21 cellular contexts compared by ENCODE assay signal in the genomic region with DNA sequence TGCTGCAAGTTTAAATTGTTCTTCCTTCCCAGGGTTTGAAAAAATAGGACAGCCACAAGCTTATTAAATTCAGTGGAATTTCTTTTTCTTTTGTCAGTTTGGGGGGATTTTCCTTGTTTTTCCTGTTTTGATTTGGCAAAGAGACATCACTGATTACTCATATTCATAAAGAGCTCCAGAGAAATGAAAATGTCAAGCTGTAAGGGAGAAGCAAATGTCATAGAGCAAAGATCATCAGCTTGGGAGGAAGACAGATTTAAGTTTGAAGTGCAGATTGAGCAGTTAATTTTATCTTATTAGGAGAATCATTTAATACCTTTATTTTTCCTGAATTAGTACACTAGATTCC.
DNase-seq lines count a peak whose midpoint lies in the region; ATAC-seq, FAIRE-seq and TF ChIP-seq lines count a peak whose summit lies in the region.
"Had no signal": no experiment of that assay in that cellular context is flagged by ENCODE, and none has a peak within 500 bp of the region (broad histone marks: within the 10 kb centered on the region; RNA-seq: fewer than 3 reads in every experiment).

No MANE protein-coding gene starts in this region.

- H3K27me3 ChIP-seq in mammary epithelial cell (ENCODE audit: insufficient read depth, low read length) = no peaks in the 10 kb centered on the region
- no peaks in the 10 kb centered on the region for H3K27me3 ChIP-seq in breast epithelium
- no peaks in the 10 kb centered on the region for H3K27me3 ChIP-seq in adrenal gland
- H3K27me3 ChIP-seq in mesenchymal stem cell (ENCODE audit: control insufficient read depth in 1 of 2, insufficient read depth in 1 of 2, low read length in 2 of 2) = no peaks in the 10 kb centered on the region
- no peaks in the 10 kb centered on the region for H3K27me3 ChIP-seq in spleen (replicated peaks in 1 of 7)
- H3K27me3 ChIP-seq: pancreas, Peyer's patch, sigmoid colon had no signal

- H3K27ac Mint-ChIP-seq in activated CD8-positive, alpha-beta T cell treated with anti-CD3 and anti-CD28 coated beads for 36 hours = no peak overlapping the region
- H3K27ac Mint-ChIP-seq: activated CD4-positive, alpha-beta T cell treated with anti-CD3 and anti-CD28 coated beads, Interleukin-2, amount 10 ng/mL, durations not matched to agents 7 days and 5 days; CD14-positive monocyte had no signal

- H2AFZ ChIP-seq in mammary epithelial cell (ENCODE audit: low read depth, low read length) = no peak overlapping the region
- no peak overlapping the region for H2AFZ ChIP-seq in mesenchymal stem cell (ENCODE audit: low read depth, low read length)

- H3K27me3 Mint-ChIP-seq in activated CD8-positive, alpha-beta T cell treated with anti-CD3 and anti-CD28 coated beads for 36 hours = no peaks in the 10 kb centered on the region
- H3K27me3 Mint-ChIP-seq: activated CD4-positive, alpha-beta T cell treated with anti-CD3 and anti-CD28 coated beads, Interleukin-2, amount 10 ng/mL, durations not matched to agents 7 days and 5 days had no signal

- POLR2A ChIA-PET in activated CD8-positive, alpha-beta T cell treated with anti-CD3 and anti-CD28 coated beads for 36 hours (lab: Charles Lee) = no interaction called here

- no peak overlapping the region for H3K18ac ChIP-seq in mesenchymal stem cell (ENCODE audit: low read depth in 1 of 2, low read length in 2 of 2)

- peaks cover 27% of the 10 kb centered on the region for H3K4me1 ChIP-seq in mammary epithelial cell (ENCODE audit: insufficient read depth, low read length)
- no peaks in the 10 kb centered on the region for H3K4me1 ChIP-seq in breast epithelium
- H3K4me1 ChIP-seq in adrenal gland (replicated peaks in 1 of 2) = peaks cover 20 to 26% of the 10 kb centered on the region in 2 donors
- peaks cover 4% of the 10 kb centered on the region for H3K4me1 ChIP-seq in mesenchymal stem cell (ENCODE audit: control insufficient read depth, insufficient read depth, low read depth, low read length)
- peaks cover 0 to 3% (median 0%) of the 10 kb centered on the region in 6 donors for H3K4me1 ChIP-seq in spleen
- H3K4me1 ChIP-seq in kidney (ENCODE audit: control insufficient read depth in 1 of 2, insufficient read depth in 1 of 2, low read depth in 1 of 2, low read length in 2 of 2) = no peaks in the 10 kb centered on the region
- H3K4me1 ChIP-seq: HAP-1, pancreas, Peyer's patch had no signal

- no peaks in the 10 kb centered on the region for H3K9me3 Mint-ChIP-seq in activated CD8-positive, alpha-beta T cell treated with anti-CD3 and anti-CD28 coated beads for 36 hours
- H3K9me3 Mint-ChIP-seq: activated CD4-positive, alpha-beta T cell treated with anti-CD3 and anti-CD28 coated beads, Interleukin-2, amount 10 ng/mL, durations not matched to agents 7 days and 5 days had no signal

- H3K4me3 ChIP-seq in mammary epithelial cell (replicated peaks in 1 of 3; ENCODE audit: insufficient read depth in 1 of 3, low read depth in 2 of 3, low read length in 3 of 3) (no peak overlapping the region), breast epithelium (no peak overlapping the region), adrenal gland (peak overlapping the region in 1 of 4 donors; percentile 14), mesenchymal stem cell (ENCODE audit: insufficient read depth in 1 of 2, low read depth in 1 of 2, low read length in 2 of 2) (peak overlapping the region in 1 of 2 experiments; percentile 56), spleen (no peak overlapping the region), kidney (ENCODE audit: low read length in 2 of 2) (no peak overlapping the region)
- H3K4me3 ChIP-seq: HAP-1, pancreas, Peyer's patch, sigmoid colon had no signal

- no peak overlapping the region for H3K4ac ChIP-seq in mesenchymal stem cell (ENCODE audit: low read depth in 1 of 2, low read length in 2 of 2)

- TF ChIP-seq POLR2A in breast epithelium (IDR thresholded peaks at IDR 0.05) (no peak), adrenal gland (IDR thresholded peaks at IDR 0.05) (no peak), spleen (IDR thresholded peaks at IDR 0.05) (no peak)

- H3K36me3 ChIP-seq in mammary epithelial cell (ENCODE audit: insufficient read depth, low read length) = no peaks in the 10 kb centered on the region
- H3K36me3 ChIP-seq in breast epithelium = no peaks in the 10 kb centered on the region
- no peaks in the 10 kb centered on the region for H3K36me3 ChIP-seq in adrenal gland (replicated peaks in 1 of 2)
- H3K36me3 ChIP-seq in mesenchymal stem cell (ENCODE audit: control insufficient read depth in 1 of 2, insufficient read depth in 2 of 2, low read depth in 1 of 2, low read length in 2 of 2) = no peaks in the 10 kb centered on the region
- H3K36me3 ChIP-seq in spleen = no peaks in the 10 kb centered on the region
- no peaks in the 10 kb centered on the region for H3K36me3 ChIP-seq in kidney (ENCODE audit: control insufficient read depth in 1 of 2, insufficient read depth in 2 of 2, low read length in 2 of 2)
- H3K36me3 ChIP-seq: HAP-1, pancreas, Peyer's patch, sigmoid colon had no signal

- no peak for DNase-seq in mammary epithelial cell
- no peak for DNase-seq in breast epithelium (ENCODE audit: low spot score in 2 of 2)
- DNase-seq in adrenal gland = no peak
- no peak for DNase-seq in mesenchymal stem cell
- DNase-seq in spleen = no peak
- no peak for DNase-seq in activated CD8-positive, alpha-beta T cell treated with anti-CD3 and anti-CD28 coated beads for 36 hours
- no peak for DNase-seq in kidney
- DNase-seq: 8988T; activated CD4-positive, alpha-beta T cell treated with anti-CD3 and anti-CD28 coated beads, Interleukin-2, amount 10 ng/mL, durations not matched to agents 7 days and 5 days; activated effector memory CD4-positive, alpha-beta T cell treated with anti-CD3 and anti-CD28 coated beads, Interleukin-2, amount 50 U/mL, for 16 hours; effector CD8-positive, alpha-beta T cell; NCI-H1694; NCI-H82; pancreas; Peyer's patch; sigmoid colon had no signal

- intact Hi-C loops in mammary epithelial cell (cut with micrococcal nuclease) = no loop called here
- intact Hi-C loops in breast epithelium (cut with DNase I; ENCODE audit: low total_unique reads) = no loop called here
- intact Hi-C loops in adrenal gland (cut with DNase I) = no loop called here
- intact Hi-C loops in spleen (cut with DNase I; ENCODE audit: low total_unique reads) = no loop called here
- intact Hi-C loops in activated CD8-positive, alpha-beta T cell treated with anti-CD3 and anti-CD28 coated beads for 36 hours (cut with micrococcal nuclease) = no loop called here
- intact Hi-C loops in kidney (cut with DNase I) = no loop called here

- dilution Hi-C loops in mammary epithelial cell (cut with HindIII; ENCODE audit: low sequenced_read_pairs) = no loop called here

- no peak overlapping the region for H4K8ac ChIP-seq in mesenchymal stem cell (ENCODE audit: low read length)

- H2BK12ac ChIP-seq in mesenchymal stem cell (ENCODE audit: low read length in 2 of 2) = no peak overlapping the region

- H3K4me3 Mint-ChIP-seq in activated CD8-positive, alpha-beta T cell treated with anti-CD3 and anti-CD28 coated beads for 36 hours = no peak overlapping the region
- H3K4me3 Mint-ChIP-seq: activated CD4-positive, alpha-beta T cell treated with anti-CD3 and anti-CD28 coated beads, Interleukin-2, amount 10 ng/mL, durations not matched to agents 7 days and 5 days; CD14-positive monocyte had no signal

- no peak for FAIRE-seq in kidney (lab: Jason Lieb, UNC)
- FAIRE-seq: GM19239, pancreas had no signal

- H4K91ac ChIP-seq in mesenchymal stem cell (ENCODE audit: low read length) = no peak overlapping the region

- in situ Hi-C loops in mammary epithelial cell (cut with MboI; ENCODE audit: low sequenced_read_pairs in 2 of 2) = no loop called here

- H3K27ac ChIP-seq in mammary epithelial cell (ENCODE audit: insufficient read depth, low read depth, low read length) (peak overlapping the region; percentile 32), breast epithelium (peak overlapping the region in 1 of 2 donors; percentile 38), adrenal gland (peak overlapping the region in 3 of 5 donors; percentile 23 to 75 (median 72)), mesenchymal stem cell (ENCODE audit: low read length, poor library complexity, severe bottlenecking) (peak overlapping the region; percentile 73), spleen (peak overlapping the region in 5 of 8 donors; percentile 1 to 41 (median 37)), kidney (ENCODE audit: low read depth in 2 of 2, low read length in 2 of 2) (no peak overlapping the region)
- H3K27ac ChIP-seq: HL-60, pancreas, Peyer's patch had no signal

- ATAC-seq in activated CD8-positive, alpha-beta T cell treated with anti-CD3 and anti-CD28 coated beads for 36 hours = no peak
- ATAC-seq in GM18517 (IDR thresholded peaks at IDR 0.05; ENCODE audit: unreplicated experiment) = no peak

- no peaks in the 10 kb centered on the region for H3K79me2 ChIP-seq in mammary epithelial cell (ENCODE audit: insufficient read depth, low read length)

- H3K36me3 Mint-ChIP-seq in activated CD8-positive, alpha-beta T cell treated with anti-CD3 and anti-CD28 coated beads for 36 hours (ENCODE audit: low read depth) = no peaks in the 10 kb centered on the region
- H3K36me3 Mint-ChIP-seq: CD14-positive monocyte had no signal

- peak overlapping the region; percentile 40 for H3K4me2 ChIP-seq in mammary epithelial cell (ENCODE audit: insufficient read depth, low read depth, low read length)
- H3K4me2 ChIP-seq in mesenchymal stem cell (ENCODE audit: low read length, poor library complexity, severe bottlenecking) = no peak overlapping the region

- H3K9me3 ChIP-seq in mammary epithelial cell (replicated peaks; ENCODE audit: insufficient read depth, low read length) (no peaks in the 10 kb centered on the region), breast epithelium (no peaks in the 10 kb centered on the region), adrenal gland (replicated peaks in 1 of 3) (no peaks in the 10 kb centered on the region), mesenchymal stem cell (ENCODE audit: control insufficient read depth, low read length) (no peaks in the 10 kb centered on the region), spleen (no peaks in the 10 kb centered on the region), kidney (ENCODE audit: control insufficient read depth in 1 of 2, low read length in 2 of 2) (no peaks in the 10 kb centered on the region)
- H3K9me3 ChIP-seq: HAP-1, pancreas, Peyer's patch, sigmoid colon had no signal

- no peak overlapping the region for H2BK5ac ChIP-seq in mesenchymal stem cell (ENCODE audit: low read depth, low read length, poor library complexity, severe bottlenecking)

- no peak overlapping the region for H3K14ac ChIP-seq in mesenchymal stem cell (ENCODE audit: low read length in 2 of 2)

- BruUV-seq in mammary epithelial cell (replicated peaks; lab: Mats Ljungman, UMichigan) = no TSS peak

- H4K20me1 ChIP-seq in mammary epithelial cell (ENCODE audit: insufficient read depth, low read length) = no peaks in the 10 kb centered on the region

- H2BK15ac ChIP-seq in mesenchymal stem cell (ENCODE audit: low read depth, poor library complexity, severe bottlenecking) = no peak overlapping the region

- H2AK5ac ChIP-seq in mesenchymal stem cell (ENCODE audit: low read length, severe bottlenecking) = no peak overlapping the region

- TF ChIP-seq CTCF in mammary epithelial cell (conservative IDR thresholded peaks at IDR 0.05 in 1 of 2, IDR thresholded peaks at IDR 0.05 in 1 of 2; ENCODE audit: extremely low read depth in 1 of 2, insufficient read depth in 1 of 2, low read depth in 1 of 2, low read length in 2 of 2) = no peak
- no peak for TF ChIP-seq CTCF in breast epithelium (IDR thresholded peaks at IDR 0.05)
- no peak for TF ChIP-seq CTCF in adrenal gland (IDR thresholded peaks at IDR 0.05)
- no peak for TF ChIP-seq CTCF in spleen (IDR thresholded peaks at IDR 0.05 in 8 of 11, conservative IDR thresholded peaks at IDR 0.05 in 3 of 11)
- no peak for TF ChIP-seq CTCF in activated CD8-positive, alpha-beta T cell treated with anti-CD3 and anti-CD28 coated beads for 36 hours (IDR thresholded peaks at IDR 0.05)
- no peak for TF ChIP-seq CTCF in kidney (IDR thresholded peaks at IDR 0.05; ENCODE audit: borderline replicate concordance, extremely low read depth, insufficient read depth)

- no peak overlapping the region for H2BK120ac ChIP-seq in mesenchymal stem cell (ENCODE audit: low read depth, low read length)

- H3K9ac ChIP-seq in mammary epithelial cell (ENCODE audit: insufficient read depth, low read length) (no peak overlapping the region), mesenchymal stem cell (ENCODE audit: low read length) (peak overlapping the region; percentile 75), kidney (ENCODE audit: low read length in 2 of 2) (no peak overlapping the region)

- H3K79me1 ChIP-seq in mesenchymal stem cell (replicated peaks; ENCODE audit: low read length, poor library complexity, severe bottlenecking) = no peaks in the 10 kb centered on the region

- no peaks in the 10 kb centered on the region for H3K4me1 Mint-ChIP-seq in activated CD8-positive, alpha-beta T cell treated with anti-CD3 and anti-CD28 coated beads for 36 hours (ENCODE audit: low read depth)
- H3K4me1 Mint-ChIP-seq: activated CD4-positive, alpha-beta T cell treated with anti-CD3 and anti-CD28 coated beads, Interleukin-2, amount 10 ng/mL, durations not matched to agents 7 days and 5 days; CD14-positive monocyte had no signal

- no peak overlapping the region for H3K23ac ChIP-seq in mesenchymal stem cell (ENCODE audit: low read length in 2 of 2)

- CTCF ChIA-PET in mammary epithelial cell (lab: Charles Lee; ENCODE audit: low non-redundant PET) = no interaction called here
- CTCF ChIA-PET in activated CD8-positive, alpha-beta T cell treated with anti-CD3 and anti-CD28 coated beads for 36 hours (lab: Charles Lee) = no interaction called here

Comparison
In these comparisons a context has a peak if more than half of its experiments do, and no peak if none do; other contexts are left out.
1. H3K27ac ChIP-seq: peak in mammary epithelial cell (single experiment), adrenal gland (3 of 5), mesenchymal stem cell (single experiment) and spleen (5 of 8); none in kidney (0 of 2).